In the genomic region with DNA sequence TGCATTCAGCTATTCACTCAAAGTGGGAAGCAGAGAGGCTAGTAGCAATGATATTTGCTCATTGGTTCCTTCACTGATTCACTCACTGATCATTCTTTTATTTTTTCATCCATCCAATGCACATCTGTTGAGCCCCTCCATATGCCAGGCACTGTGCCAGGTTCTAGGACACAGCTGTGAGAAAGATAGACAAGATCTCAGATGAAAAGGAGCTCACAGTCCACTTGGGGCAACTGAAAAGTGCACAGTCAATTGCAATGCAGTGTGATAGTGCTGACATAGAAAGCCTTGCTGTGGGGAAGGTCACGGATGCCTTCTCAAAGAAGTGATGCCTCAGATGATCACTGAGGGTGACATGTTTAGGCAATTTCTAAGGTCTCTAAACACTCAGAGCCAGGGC, we compare ENCODE assay signal across 17 cellular contexts.
A peak's percentile ranks its signal among the peaks of the same experiment; 100 is the strongest.
DNase-seq lines count a peak whose midpoint lies in the region; ATAC-seq and TF ChIP-seq lines count a peak whose summit lies in the region.
"Had no signal": no experiment of that assay in that cellular context is flagged by ENCODE, and none has a peak within 500 bp of the region (broad histone marks: within the 10 kb centered on the region; RNA-seq: fewer than 3 reads in every experiment).

No MANE protein-coding gene starts in this region.

- H3K36me3 ChIP-seq in BE2C (no peaks in the 10 kb centered on the region), heart right ventricle (no peaks in the 10 kb centered on the region)
- H3K36me3 ChIP-seq: BLaER1 had no signal

- WGBS in heart right ventricle, 2 donors = 92 to 100% methylated on average over 1 of the region's 1 CpG

- H3K9me3 ChIP-seq in BE2C (no peaks in the 10 kb centered on the region), heart right ventricle (no peaks in the 10 kb centered on the region)
- H3K9me3 ChIP-seq: BLaER1, Caco-2 had no signal

- TF ChIP-seq CTCF in BE2C (IDR thresholded peaks at IDR 0.05; ENCODE audit: low read depth, low read length) (0 out of 2 replicates have a peak, but pooled peaks have one; percentile 2), heart right ventricle (IDR thresholded peaks at IDR 0.05) (no peak)

- no peak for ATAC-seq in GM19351 (IDR thresholded peaks at IDR 0.05; ENCODE audit: unreplicated experiment)
- ATAC-seq in heart right ventricle = no peak
- no peak for ATAC-seq in GM19395 (IDR thresholded peaks at IDR 0.05; ENCODE audit: unreplicated experiment)
- ATAC-seq: GM23338, K562 had no signal

- intact Hi-C loops in heart right ventricle (cut with DNase I) = no loop called here

- DNase-seq in DMS 273 (lab: John Stamatoyannopoulos, UW; ENCODE audit: unreplicated experiment) (peak; percentile 55), DMS 273 treated with DMSO at 0.1 percent for 48 hours (lab: John Stamatoyannopoulos, UW) (no peak), BE2C (peak; percentile 23), NCI-H69 (lab: John Stamatoyannopoulos, UW) (peak; percentile 13), myocyte (ENCODE audit: low read depth) (peak; percentile 47), heart right ventricle (no peak)
- DNase-seq: Caco-2; CD8-positive, alpha-beta memory T cell; GDM1; H7 had no signal

- H3K4me3 ChIP-seq in BE2C (ENCODE audit: low read depth, low read length) = no peak overlapping the region
- H3K4me3 ChIP-seq in heart right ventricle = no peak overlapping the region
- H3K4me3 ChIP-seq: BLaER1, GM23338, K562 had no signal

- H3K4me1 ChIP-seq in BE2C (peaks cover 6% of the 10 kb centered on the region), heart right ventricle (peaks cover 0 to 14% (median 0%) of the 10 kb centered on the region in 9 donors)
- H3K4me1 ChIP-seq: Caco-2 had no signal

- no peak overlapping the region for H3K27ac ChIP-seq in heart right ventricle
- H3K27ac ChIP-seq: 22Rv1, BLaER1, HL-60 had no signal

- H3K27me3 ChIP-seq in BE2C = no peaks in the 10 kb centered on the region
- no peaks in the 10 kb centered on the region for H3K27me3 ChIP-seq in heart right ventricle
- H3K27me3 ChIP-seq: BLaER1 had no signal

Comparison
In these comparisons a context has a peak if more than half of its experiments do, and no peak if none do; other contexts are left out.
1. DNase-seq: peak in DMS 273 (single experiment), BE2C (single experiment), NCI-H69 (single experiment) and myocyte (single experiment); none in DMS 273 treated with DMSO at 0.1 percent for 48 hours (single experiment) and heart right ventricle (0 of 2).